In the genomic region with DNA sequence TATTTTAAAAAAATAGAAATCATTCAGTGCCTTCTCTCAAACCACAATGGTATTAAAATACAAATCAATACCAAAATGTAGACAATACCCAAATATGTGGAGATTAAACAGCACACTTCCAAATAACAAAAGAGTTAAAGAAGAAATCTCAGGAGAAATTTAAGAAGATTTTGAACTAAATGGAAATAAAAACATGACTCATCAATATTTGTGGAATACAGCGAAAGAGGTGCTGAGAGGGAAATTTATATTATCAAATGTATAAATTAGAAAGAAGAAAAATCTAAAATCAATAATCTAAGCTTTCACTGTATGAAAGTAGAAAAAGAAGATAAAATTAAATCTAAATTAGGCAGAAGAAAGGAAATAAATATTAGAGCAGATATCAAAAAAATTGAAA, we compare ENCODE assay signal across 3 cellular contexts.
TF ChIP-seq lines count a peak whose summit lies in the region.

No MANE protein-coding gene starts in this region.

TF ChIP-seq in HepG2, 621 proteins besides CTCF, POLR2A, EP300 and RAD21:
- no peak for TF ChIP-seq HMG20B (CRISPR knock-in tag; conservative IDR thresholded peaks at IDR 0.05)
- TF ChIP-seq ZNF629 (CRISPR knock-in tag; conservative IDR thresholded peaks at IDR 0.05) = no peak
- TF ChIP-seq FOXP1 (IDR thresholded peaks at IDR 0.05) = no peak
- TF ChIP-seq FOXP1 (CRISPR knock-in tag; IDR thresholded peaks at IDR 0.05) = no peak
- TF ChIP-seq, protein P1, sequence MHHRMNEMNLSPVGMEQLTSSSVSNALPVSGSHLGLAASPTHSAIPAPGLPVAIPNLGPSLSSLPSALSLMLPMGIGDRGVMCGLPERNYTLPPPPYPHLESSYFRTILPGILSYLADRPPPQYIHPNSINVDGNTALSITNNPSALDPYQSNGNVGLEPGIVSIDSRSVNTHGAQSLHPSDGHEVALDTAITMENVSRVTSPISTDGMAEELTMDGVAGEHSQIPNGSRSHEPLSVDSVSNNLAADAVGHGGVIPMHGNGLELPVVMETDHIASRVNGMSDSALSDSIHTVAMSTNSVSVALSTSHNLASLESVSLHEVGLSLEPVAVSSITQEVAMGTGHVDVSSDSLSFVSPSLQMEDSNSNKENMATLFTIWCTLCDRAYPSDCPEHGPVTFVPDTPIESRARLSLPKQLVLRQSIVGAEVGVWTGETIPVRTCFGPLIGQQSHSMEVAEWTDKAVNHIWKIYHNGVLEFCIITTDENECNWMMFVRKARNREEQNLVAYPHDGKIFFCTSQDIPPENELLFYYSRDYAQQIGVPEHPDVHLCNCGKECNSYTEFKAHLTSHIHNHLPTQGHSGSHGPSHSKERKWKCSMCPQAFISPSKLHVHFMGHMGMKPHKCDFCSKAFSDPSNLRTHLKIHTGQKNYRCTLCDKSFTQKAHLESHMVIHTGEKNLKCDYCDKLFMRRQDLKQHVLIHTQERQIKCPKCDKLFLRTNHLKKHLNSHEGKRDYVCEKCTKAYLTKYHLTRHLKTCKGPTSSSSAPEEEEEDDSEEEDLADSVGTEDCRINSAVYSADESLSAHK (CRISPR knock-in tag; IDR thresholded peaks at IDR 0.05; ENCODE audit: borderline replicate concordance) = no peak
- TF ChIP-seq, protein P2, sequence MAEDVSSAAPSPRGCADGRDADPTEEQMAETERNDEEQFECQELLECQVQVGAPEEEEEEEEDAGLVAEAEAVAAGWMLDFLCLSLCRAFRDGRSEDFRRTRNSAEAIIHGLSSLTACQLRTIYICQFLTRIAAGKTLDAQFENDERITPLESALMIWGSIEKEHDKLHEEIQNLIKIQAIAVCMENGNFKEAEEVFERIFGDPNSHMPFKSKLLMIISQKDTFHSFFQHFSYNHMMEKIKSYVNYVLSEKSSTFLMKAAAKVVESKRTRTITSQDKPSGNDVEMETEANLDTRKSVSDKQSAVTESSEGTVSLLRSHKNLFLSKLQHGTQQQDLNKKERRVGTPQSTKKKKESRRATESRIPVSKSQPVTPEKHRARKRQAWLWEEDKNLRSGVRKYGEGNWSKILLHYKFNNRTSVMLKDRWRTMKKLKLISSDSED (CRISPR knock-in tag; IDR thresholded peaks at IDR 0.05) = no peak
- no peak for TF ChIP-seq NCOA1 (CRISPR knock-in tag; IDR thresholded peaks at IDR 0.05)
- no peak for TF ChIP-seq KDM3A (CRISPR knock-in tag; IDR thresholded peaks at IDR 0.05; ENCODE audit: low read depth)
- TF ChIP-seq IKZF4 (CRISPR knock-in tag; IDR thresholded peaks at IDR 0.05; ENCODE audit: borderline replicate concordance, low read depth, not compliant biosample characterization) = no peak
- TF ChIP-seq SRSF1 (optimal IDR thresholded peaks at IDR 0.05; ENCODE audit: low read depth, low read length) = no peak
- TF ChIP-seq MAFF (IDR thresholded peaks at IDR 0.05; ENCODE audit: low read depth, low read length) = peak; percentile 86
- TF ChIP-seq, protein P3, sequence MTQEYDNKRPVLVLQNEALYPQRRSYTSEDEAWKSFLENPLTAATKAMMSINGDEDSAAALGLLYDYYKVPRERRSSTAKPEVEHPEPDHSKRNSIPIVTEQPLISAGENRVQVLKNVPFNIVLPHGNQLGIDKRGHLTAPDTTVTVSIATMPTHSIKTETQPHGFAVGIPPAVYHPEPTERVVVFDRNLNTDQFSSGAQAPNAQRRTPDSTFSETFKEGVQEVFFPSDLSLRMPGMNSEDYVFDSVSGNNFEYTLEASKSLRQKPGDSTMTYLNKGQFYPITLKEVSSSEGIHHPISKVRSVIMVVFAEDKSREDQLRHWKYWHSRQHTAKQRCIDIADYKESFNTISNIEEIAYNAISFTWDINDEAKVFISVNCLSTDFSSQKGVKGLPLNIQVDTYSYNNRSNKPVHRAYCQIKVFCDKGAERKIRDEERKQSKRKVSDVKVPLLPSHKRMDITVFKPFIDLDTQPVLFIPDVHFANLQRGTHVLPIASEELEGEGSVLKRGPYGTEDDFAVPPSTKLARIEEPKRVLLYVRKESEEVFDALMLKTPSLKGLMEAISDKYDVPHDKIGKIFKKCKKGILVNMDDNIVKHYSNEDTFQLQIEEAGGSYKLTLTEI (CRISPR knock-in tag; conservative IDR thresholded peaks at IDR 0.05) = no peak
- peak; percentile 90 for TF ChIP-seq NFE2L2 (IDR thresholded peaks at IDR 0.05; ENCODE audit: low read length)
- TF ChIP-seq MAFK (conservative IDR thresholded peaks at IDR 0.05 in 1 of 2, IDR thresholded peaks at IDR 0.05 in 1 of 2; ENCODE audit: low read length in 2 of 2) = peak; percentile 87 to 93
- no peak for TF ChIP-seq ZNF260 (CRISPR knock-in tag; IDR thresholded peaks at IDR 0.05; ENCODE audit: borderline replicate concordance, low read depth)

TF ChIP-seq in K562, 482 proteins besides CTCF, POLR2A, EP300 and RAD21:
- TF ChIP-seq ETV5 (CRISPR knock-in tag; IDR thresholded peaks at IDR 0.05; ENCODE audit: low read depth) = no peak
- TF ChIP-seq RCOR1 (IDR thresholded peaks at IDR 0.05; ENCODE audit: borderline replicate concordance in 1 of 2, low read depth in 2 of 2, low read length in 2 of 2) = no peak
- TF ChIP-seq MAFG (tag; conservative IDR thresholded peaks at IDR 0.05) = peak; percentile 81
- peak; percentile 79 for TF ChIP-seq C11orf30 (IDR thresholded peaks at IDR 0.05; ENCODE audit: low read depth)
- TF ChIP-seq MAFF (IDR thresholded peaks at IDR 0.05; ENCODE audit: low read length) = peak; percentile 64
- TF ChIP-seq ZNF316 (IDR thresholded peaks at IDR 0.05) = peak; percentile 92
- peak; percentile 62; the same call in 1 of the 2 replicates for TF ChIP-seq MAFK (IDR thresholded peaks at IDR 0.05; ENCODE audit: low read length)
- TF ChIP-seq BACH1 (tag; IDR thresholded peaks at IDR 0.05) = peak; percentile 50; the same call in 1 of the 2 replicates

TF ChIP-seq in GM23338, 12 proteins besides CTCF, POLR2A, EP300 and RAD21:
- TF ChIP-seq JUNB (IDR thresholded peaks at IDR 0.05; ENCODE audit: unreplicated experiment) (no peak), POLR2AphosphoS5 (IDR thresholded peaks at IDR 0.05; ENCODE audit: low read depth) (no peak), EZH2phosphoT487 (IDR thresholded peaks at IDR 0.05; ENCODE audit: unreplicated experiment) (no peak), NANOG (IDR thresholded peaks at IDR 0.05; ENCODE audit: borderline replicate concordance) (no peak), ZNF331 (CRISPR knock-in tag; IDR thresholded peaks at IDR 0.05; ENCODE audit: low read depth) (no peak), CREB1 (CRISPR knock-in tag; IDR thresholded peaks at IDR 0.05; ENCODE audit: low read depth) (no peak), STAT1 (IDR thresholded peaks at IDR 0.05; ENCODE audit: unreplicated experiment) (no peak), EZH2 (IDR thresholded peaks at IDR 0.05; ENCODE audit: low read depth, unreplicated experiment) (no peak), ZNF114 (CRISPR knock-in tag; IDR thresholded peaks at IDR 0.05) (no peak)
- TF ChIP-seq, protein P4, sequence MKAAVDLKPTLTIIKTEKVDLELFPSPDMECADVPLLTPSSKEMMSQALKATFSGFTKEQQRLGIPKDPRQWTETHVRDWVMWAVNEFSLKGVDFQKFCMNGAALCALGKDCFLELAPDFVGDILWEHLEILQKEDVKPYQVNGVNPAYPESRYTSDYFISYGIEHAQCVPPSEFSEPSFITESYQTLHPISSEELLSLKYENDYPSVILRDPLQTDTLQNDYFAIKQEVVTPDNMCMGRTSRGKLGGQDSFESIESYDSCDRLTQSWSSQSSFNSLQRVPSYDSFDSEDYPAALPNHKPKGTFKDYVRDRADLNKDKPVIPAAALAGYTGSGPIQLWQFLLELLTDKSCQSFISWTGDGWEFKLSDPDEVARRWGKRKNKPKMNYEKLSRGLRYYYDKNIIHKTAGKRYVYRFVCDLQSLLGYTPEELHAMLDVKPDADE (IDR thresholded peaks at IDR 0.05) = no peak
- TF ChIP-seq, protein P5, sequence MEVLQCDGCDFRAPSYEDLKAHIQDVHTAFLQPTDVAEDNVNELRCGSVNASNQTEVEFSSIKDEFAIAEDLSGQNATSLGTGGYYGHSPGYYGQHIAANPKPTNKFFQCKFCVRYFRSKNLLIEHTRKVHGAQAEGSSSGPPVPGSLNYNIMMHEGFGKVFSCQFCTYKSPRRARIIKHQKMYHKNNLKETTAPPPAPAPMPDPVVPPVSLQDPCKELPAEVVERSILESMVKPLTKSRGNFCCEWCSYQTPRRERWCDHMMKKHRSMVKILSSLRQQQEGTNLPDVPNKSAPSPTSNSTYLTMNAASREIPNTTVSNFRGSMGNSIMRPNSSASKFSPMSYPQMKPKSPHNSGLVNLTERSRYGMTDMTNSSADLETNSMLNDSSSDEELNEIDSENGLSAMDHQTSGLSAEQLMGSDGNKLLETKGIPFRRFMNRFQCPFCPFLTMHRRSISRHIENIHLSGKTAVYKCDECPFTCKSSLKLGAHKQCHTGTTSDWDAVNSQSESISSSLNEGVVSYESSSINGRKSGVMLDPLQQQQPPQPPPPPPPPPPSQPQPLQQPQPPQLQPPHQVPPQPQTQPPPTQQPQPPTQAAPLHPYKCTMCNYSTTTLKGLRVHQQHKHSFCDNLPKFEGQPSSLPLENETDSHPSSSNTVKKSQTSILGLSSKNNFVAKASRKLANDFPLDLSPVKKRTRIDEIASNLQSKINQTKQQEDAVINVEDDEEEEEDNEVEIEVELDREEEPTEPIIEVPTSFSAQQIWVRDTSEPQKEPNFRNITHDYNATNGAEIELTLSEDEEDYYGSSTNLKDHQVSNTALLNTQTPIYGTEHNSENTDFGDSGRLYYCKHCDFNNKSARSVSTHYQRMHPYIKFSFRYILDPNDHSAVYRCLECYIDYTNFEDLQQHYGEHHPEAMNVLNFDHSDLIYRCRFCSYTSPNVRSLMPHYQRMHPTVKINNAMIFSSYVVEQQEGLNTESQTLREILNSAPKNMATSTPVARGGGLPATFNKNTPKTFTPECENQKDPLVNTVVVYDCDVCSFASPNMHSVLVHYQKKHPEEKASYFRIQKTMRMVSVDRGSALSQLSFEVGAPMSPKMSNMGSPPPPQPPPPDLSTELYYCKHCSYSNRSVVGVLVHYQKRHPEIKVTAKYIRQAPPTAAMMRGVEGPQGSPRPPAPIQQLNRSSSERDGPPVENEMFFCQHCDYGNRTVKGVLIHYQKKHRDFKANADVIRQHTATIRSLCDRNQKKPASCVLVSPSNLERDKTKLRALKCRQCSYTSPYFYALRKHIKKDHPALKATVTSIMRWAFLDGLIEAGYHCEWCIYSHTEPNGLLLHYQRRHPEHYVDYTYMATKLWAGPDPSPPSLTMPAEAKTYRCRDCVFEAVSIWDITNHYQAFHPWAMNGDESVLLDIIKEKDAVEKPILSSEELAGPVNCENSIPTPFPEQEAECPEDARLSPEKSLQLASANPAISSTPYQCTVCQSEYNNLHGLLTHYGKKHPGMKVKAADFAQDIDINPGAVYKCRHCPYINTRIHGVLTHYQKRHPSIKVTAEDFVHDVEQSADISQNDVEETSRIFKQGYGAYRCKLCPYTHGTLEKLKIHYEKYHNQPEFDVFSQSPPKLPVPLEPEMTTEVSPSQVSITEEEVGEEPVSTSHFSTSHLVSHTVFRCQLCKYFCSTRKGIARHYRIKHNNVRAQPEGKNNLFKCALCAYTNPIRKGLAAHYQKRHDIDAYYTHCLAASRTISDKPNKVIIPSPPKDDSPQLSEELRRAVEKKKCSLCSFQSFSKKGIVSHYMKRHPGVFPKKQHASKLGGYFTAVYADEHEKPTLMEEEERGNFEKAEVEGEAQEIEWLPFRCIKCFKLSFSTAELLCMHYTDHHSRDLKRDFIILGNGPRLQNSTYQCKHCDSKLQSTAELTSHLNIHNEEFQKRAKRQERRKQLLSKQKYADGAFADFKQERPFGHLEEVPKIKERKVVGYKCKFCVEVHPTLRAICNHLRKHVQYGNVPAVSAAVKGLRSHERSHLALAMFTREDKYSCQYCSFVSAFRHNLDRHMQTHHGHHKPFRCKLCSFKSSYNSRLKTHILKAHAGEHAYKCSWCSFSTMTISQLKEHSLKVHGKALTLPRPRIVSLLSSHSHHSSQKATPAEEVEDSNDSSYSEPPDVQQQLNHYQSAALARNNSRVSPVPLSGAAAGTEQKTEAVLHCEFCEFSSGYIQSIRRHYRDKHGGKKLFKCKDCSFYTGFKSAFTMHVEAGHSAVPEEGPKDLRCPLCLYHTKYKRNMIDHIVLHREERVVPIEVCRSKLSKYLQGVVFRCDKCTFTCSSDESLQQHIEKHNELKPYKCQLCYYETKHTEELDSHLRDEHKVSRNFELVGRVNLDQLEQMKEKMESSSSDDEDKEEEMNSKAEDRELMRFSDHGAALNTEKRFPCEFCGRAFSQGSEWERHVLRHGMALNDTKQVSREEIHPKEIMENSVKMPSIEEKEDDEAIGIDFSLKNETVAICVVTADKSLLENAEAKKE (CRISPR knock-in tag; IDR thresholded peaks at IDR 0.05) = no peak
- TF ChIP-seq, protein P6, sequence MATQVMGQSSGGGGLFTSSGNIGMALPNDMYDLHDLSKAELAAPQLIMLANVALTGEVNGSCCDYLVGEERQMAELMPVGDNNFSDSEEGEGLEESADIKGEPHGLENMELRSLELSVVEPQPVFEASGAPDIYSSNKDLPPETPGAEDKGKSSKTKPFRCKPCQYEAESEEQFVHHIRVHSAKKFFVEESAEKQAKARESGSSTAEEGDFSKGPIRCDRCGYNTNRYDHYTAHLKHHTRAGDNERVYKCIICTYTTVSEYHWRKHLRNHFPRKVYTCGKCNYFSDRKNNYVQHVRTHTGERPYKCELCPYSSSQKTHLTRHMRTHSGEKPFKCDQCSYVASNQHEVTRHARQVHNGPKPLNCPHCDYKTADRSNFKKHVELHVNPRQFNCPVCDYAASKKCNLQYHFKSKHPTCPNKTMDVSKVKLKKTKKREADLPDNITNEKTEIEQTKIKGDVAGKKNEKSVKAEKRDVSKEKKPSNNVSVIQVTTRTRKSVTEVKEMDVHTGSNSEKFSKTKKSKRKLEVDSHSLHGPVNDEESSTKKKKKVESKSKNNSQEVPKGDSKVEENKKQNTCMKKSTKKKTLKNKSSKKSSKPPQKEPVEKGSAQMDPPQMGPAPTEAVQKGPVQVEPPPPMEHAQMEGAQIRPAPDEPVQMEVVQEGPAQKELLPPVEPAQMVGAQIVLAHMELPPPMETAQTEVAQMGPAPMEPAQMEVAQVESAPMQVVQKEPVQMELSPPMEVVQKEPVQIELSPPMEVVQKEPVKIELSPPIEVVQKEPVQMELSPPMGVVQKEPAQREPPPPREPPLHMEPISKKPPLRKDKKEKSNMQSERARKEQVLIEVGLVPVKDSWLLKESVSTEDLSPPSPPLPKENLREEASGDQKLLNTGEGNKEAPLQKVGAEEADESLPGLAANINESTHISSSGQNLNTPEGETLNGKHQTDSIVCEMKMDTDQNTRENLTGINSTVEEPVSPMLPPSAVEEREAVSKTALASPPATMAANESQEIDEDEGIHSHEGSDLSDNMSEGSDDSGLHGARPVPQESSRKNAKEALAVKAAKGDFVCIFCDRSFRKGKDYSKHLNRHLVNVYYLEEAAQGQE (IDR thresholded peaks at IDR 0.05; ENCODE audit: unreplicated experiment) = no peak
